Comparison of ENCODE assay signal across 9 cellular contexts in the genomic region with DNA sequence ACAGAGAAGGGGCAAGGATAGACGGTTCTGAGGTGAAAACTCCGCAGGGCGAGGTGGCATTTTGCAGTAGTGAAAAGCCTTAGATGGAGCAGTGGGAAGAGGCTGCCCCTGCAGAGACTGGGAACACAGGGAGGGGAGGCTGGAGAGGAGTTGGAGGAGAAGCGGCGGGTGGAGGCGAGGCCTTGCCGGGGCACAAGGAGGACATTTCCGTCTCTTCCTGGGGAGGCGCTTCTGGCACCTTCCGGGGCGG. TPM values are rescaled to one million over a fixed set of nuclear protein-coding genes. Genes with fewer than 3 reads are reported as not detected.
DNase-seq lines count a peak whose midpoint lies in the region; ATAC-seq and TF ChIP-seq lines count a peak whose summit lies in the region.
"Had no signal": no experiment of that assay in that cellular context is flagged by ENCODE, and none has a peak within 500 bp of the region (broad histone marks: within the 10 kb centered on the region; RNA-seq: fewer than 3 reads in every experiment).

No MANE protein-coding gene starts in this region.

- WGBS in thyroid gland, 2 donors: 20 to 22% methylated on average over 8 to 9 of the region's 11 CpGs

- TF ChIP-seq CTCF in activated B cell treated with CpG ODN at 0.5 μM for 24 hours (IDR thresholded peaks at IDR 0.05): no peak
- peak; percentile 44 for TF ChIP-seq CTCF in kidney epithelial cell (IDR thresholded peaks at IDR 0.05; ENCODE audit: insufficient read depth, low read length, poor library complexity, severe bottlenecking)
- peak in 2 of 6 experiments; percentile 70 to 74 for TF ChIP-seq CTCF in thyroid gland (IDR thresholded peaks at IDR 0.05)

- H3K4me3 ChIP-seq in kidney epithelial cell (ENCODE audit: low read depth, low read length) (peak overlapping the region; percentile 19), thyroid gland (replicated peaks in 1 of 3) (no peak overlapping the region)

- H3K9me3 Mint-ChIP-seq in activated T-cell treated with anti-CD3 and anti-CD28 coated beads, Interleukin-2, amount 50 U/mL, for 4 hours: no peaks in the 10 kb centered on the region
- no peaks in the 10 kb centered on the region for H3K9me3 Mint-ChIP-seq in activated B cell treated with CpG ODN at 0.5 μM for 24 hours

- H3K27me3 Mint-ChIP-seq in activated T-cell treated with anti-CD3 and anti-CD28 coated beads, Interleukin-2, amount 50 U/mL, for 4 hours (ENCODE audit: low read depth): no peaks in the 10 kb centered on the region
- no peaks in the 10 kb centered on the region for H3K27me3 Mint-ChIP-seq in activated B cell treated with CpG ODN at 0.5 μM for 24 hours

- H3K9me3 ChIP-seq in thyroid gland: no peaks in the 10 kb centered on the region

- H3K27ac Mint-ChIP-seq in activated B cell treated with CpG ODN at 0.5 μM for 24 hours: peak overlapping the region; percentile 93

- ATAC-seq in activated T-cell treated with anti-CD3 and anti-CD28 coated beads, Interleukin-2, amount 50 U/mL, for 4 hours: no peak
- ATAC-seq in activated B cell treated with CpG ODN at 0.5 μM for 24 hours (ENCODE audit: low read depth) (no peak), HG02852 (IDR thresholded peaks at IDR 0.05; ENCODE audit: unreplicated experiment) (no peak)

- no peak for DNase-seq in activated T-cell treated with anti-CD3 and anti-CD28 coated beads, Interleukin-2, amount 50 U/mL, for 4 hours
- DNase-seq in activated T-cell treated with anti-CD3 and anti-CD28 coated beads, Interleukin-2, amount 50 U/mL, for 48 hours: no peak
- no peak for DNase-seq in activated B cell treated with CpG ODN at 0.5 μM for 24 hours
- DNase-seq in kidney epithelial cell (ENCODE audit: low read depth): no peak
- no peak for DNase-seq in thyroid gland
- DNase-seq in DMS114 treated with DMSO at 0.1 percent for 48 hours (lab: John Stamatoyannopoulos, UW; ENCODE audit: unreplicated experiment): no peak
- no peak for DNase-seq in NCI-H1417 treated with DMSO at 0.1 percent for 48 hours (lab: John Stamatoyannopoulos, UW)

- H3K36me3 ChIP-seq in kidney epithelial cell (ENCODE audit: control insufficient read depth, insufficient read depth, low read length) (no peaks in the 10 kb centered on the region), thyroid gland (no peaks in the 10 kb centered on the region)

- peak overlapping the region; percentile 95 to 98 (median 97) for H3K27ac ChIP-seq in thyroid gland

- no peak for TF ChIP-seq POLR2A in thyroid gland (IDR thresholded peaks at IDR 0.05)

- intact Hi-C loops in activated B cell treated with CpG ODN at 0.5 μM for 24 hours (cut with micrococcal nuclease) (loop anchor here (1.0 to 5.0 kb wide), 8 partner anchors 45 to 298 kb away; a partner anchor contains a TSS), thyroid gland (cut with DNase I) (no loop called here)

- peaks cover 17 to 38% of the 10 kb centered on the region in 2 donors for H3K4me1 ChIP-seq in thyroid gland

- no peaks in the 10 kb centered on the region for H3K36me3 Mint-ChIP-seq in activated T-cell treated with anti-CD3 and anti-CD28 coated beads, Interleukin-2, amount 50 U/mL, for 4 hours (ENCODE audit: insufficient read depth)
- H3K36me3 Mint-ChIP-seq in activated B cell treated with CpG ODN at 0.5 μM for 24 hours (ENCODE audit: low read depth): peaks cover 2% of the 10 kb centered on the region

- POLR2A ChIA-PET in activated B cell treated with CpG ODN at 0.5 μM for 24 hours (lab: Charles Lee): interaction anchor here (1.8 to 2.7 kb wide), 4 partner anchors 46 to 794 kb away, joined by 6 to 34 read pairs (median 8); a partner anchor contains a TSS

- CTCF ChIA-PET in activated B cell treated with CpG ODN at 0.5 μM for 24 hours (lab: Charles Lee): interaction anchor here (1.1 to 1.5 kb wide), 2 partner anchors 11 to 17 kb away, joined by 3 read pairs; no protein-coding TSS in a partner anchor

- peak overlapping the region; percentile 86 for H3K4me3 Mint-ChIP-seq in activated T-cell treated with anti-CD3 and anti-CD28 coated beads, Interleukin-2, amount 50 U/mL, for 4 hours
- H3K4me3 Mint-ChIP-seq in activated B cell treated with CpG ODN at 0.5 μM for 24 hours: peak overlapping the region; percentile 85

- no peaks in the 10 kb centered on the region for H3K27me3 ChIP-seq in kidney epithelial cell (ENCODE audit: control insufficient read depth, insufficient read depth, low read length)
- no peaks in the 10 kb centered on the region for H3K27me3 ChIP-seq in thyroid gland

- peaks cover 11% of the 10 kb centered on the region for H3K4me1 Mint-ChIP-seq in activated T-cell treated with anti-CD3 and anti-CD28 coated beads, Interleukin-2, amount 50 U/mL, for 4 hours (ENCODE audit: low read depth)
- H3K4me1 Mint-ChIP-seq in activated B cell treated with CpG ODN at 0.5 μM for 24 hours: peaks cover 10% of the 10 kb centered on the region

RNA-seq across cellular contexts. Expression of a gene that starts 42.6 kb away (rescaled TPM):
- under 1 TPM in 2 of 3 donors, not detected in 1; 0.03 to 0.24 TPM for total RNA-seq in activated T-cell treated with anti-CD3 and anti-CD28 coated beads, Interleukin-2, amount 50 U/mL, for 4 hours
- total RNA-seq in activated B cell treated with CpG ODN at 0.5 μM for 24 hours (not detected in 2 replicates), kidney epithelial cell (0.17 and 0.34 TPM in 2 replicates), thyroid gland (1 to 10 TPM; 1.5 to 5.5 (median 1.9) TPM)
- total RNA-seq: Daoy had no signal

RNA-seq across cellular contexts. Expression of a gene that starts 45.5 kb away (rescaled TPM):
- total RNA-seq in activated T-cell treated with anti-CD3 and anti-CD28 coated beads, Interleukin-2, amount 50 U/mL, for 4 hours: 1 to 10 TPM; 6.0 to 8.5 (median 7.6) TPM
- total RNA-seq in activated B cell treated with CpG ODN at 0.5 μM for 24 hours (10.1 and 11.8 TPM in 2 replicates), kidney epithelial cell (22.1 and 38.1 TPM in 2 replicates), thyroid gland (10 to 100 TPM; 72.7 to 89.5 (median 84.2) TPM)

RNA-seq across cellular contexts. Expression of a gene that starts 56.6 kb away (rescaled TPM):
- not detected for total RNA-seq in activated T-cell treated with anti-CD3 and anti-CD28 coated beads, Interleukin-2, amount 50 U/mL, for 4 hours
- total RNA-seq in activated B cell treated with CpG ODN at 0.5 μM for 24 hours: not detected in 2 replicates
- not detected in 2 replicates for total RNA-seq in kidney epithelial cell
- under 1 TPM in 1 of 4 donors, not detected in 3; 0.24 TPM for total RNA-seq in thyroid gland
- total RNA-seq: Daoy had no signal
